Comparison of ENCODE assay signal across 16 cellular contexts in genomic region chr18:9323750-9324445, GRCh38. TPM values are rescaled to one million over a fixed set of nuclear protein-coding genes. Genes with fewer than 3 reads are reported as not detected.
DNase-seq lines count a peak whose midpoint lies in the region; ATAC-seq, FAIRE-seq and TF ChIP-seq lines count a peak whose summit lies in the region.
"Had no signal": no experiment of that assay in that cellular context is flagged by ENCODE, and none has a peak within 500 bp of the region (broad histone marks: within the 10 kb centered on the region; RNA-seq: fewer than 3 reads in every experiment).

No MANE protein-coding gene starts in this region.

- ATAC-seq in foreskin keratinocyte (peak; percentile 36), GM19467 (IDR thresholded peaks at IDR 0.05; ENCODE audit: unreplicated experiment) (no peak)
- ATAC-seq: activated T-helper 17 cell treated with anti-CD3 and anti-CD28 coated beads, Interleukin-2, amount 50 U/mL, for 72 hours; right cardiac atrium had no signal

- H3K9me3 ChIP-seq in AG04450 (ENCODE audit: control insufficient read depth, insufficient read depth, low read length): peaks cover 13% of the 10 kb centered on the region
- no peaks in the 10 kb centered on the region for H3K9me3 ChIP-seq in astrocyte (ENCODE audit: insufficient read depth, low read depth, low read length)

- H3K9me3 Mint-ChIP-seq in HFFc6: peaks cover 16% of the 10 kb centered on the region
- H3K9me3 Mint-ChIP-seq in astrocyte (ENCODE audit: unreplicated experiment): peaks cover 12% of the 10 kb centered on the region

- H3K4me1 ChIP-seq in astrocyte (ENCODE audit: insufficient read depth, low read length): peaks cover 7% of the 10 kb centered on the region
- no peaks in the 10 kb centered on the region for H3K4me1 ChIP-seq in foreskin keratinocyte
- H3K4me1 ChIP-seq: BLaER1 had no signal

- H3K79me2 ChIP-seq in astrocyte (ENCODE audit: insufficient read depth, low read length): no peaks in the 10 kb centered on the region

- H2AFZ ChIP-seq in astrocyte (ENCODE audit: low read depth, low read length): no peak overlapping the region

- 0 out of 2 replicates have a peak overlapping the region, but pooled peaks have one; percentile 5 for H3K4me3 Mint-ChIP-seq in HFFc6
- no peak overlapping the region for H3K4me3 Mint-ChIP-seq in astrocyte (ENCODE audit: unreplicated experiment)
- H3K4me3 Mint-ChIP-seq: activated T-helper 17 cell treated with anti-CD3 and anti-CD28 coated beads, Interleukin-2, amount 50 U/mL, for 72 hours; brain had no signal

- peaks cover 60% of the 10 kb centered on the region for H3K4me1 Mint-ChIP-seq in HFFc6 (ENCODE audit: low read depth)
- peaks cover 7% of the 10 kb centered on the region for H3K4me1 Mint-ChIP-seq in astrocyte (ENCODE audit: low read depth, unreplicated experiment)
- H3K4me1 Mint-ChIP-seq: activated T-helper 17 cell treated with anti-CD3 and anti-CD28 coated beads, Interleukin-2, amount 50 U/mL, for 72 hours had no signal

- no peak overlapping the region for H3K4me2 ChIP-seq in astrocyte (ENCODE audit: low read length)
- H3K4me2 ChIP-seq: BLaER1 had no signal

- CTCF ChIA-PET in AG04450 (lab: Charles Lee): interaction anchor here (1.1 to 1.6 kb wide), 2 partner anchors 10 to 193 kb away, joined by 4 to 5 read pairs; partner anchors contain the start of gene TWSG1

- H3K27me3 ChIP-seq in AG04450 (ENCODE audit: control insufficient read depth, insufficient read depth, low read length): no peaks in the 10 kb centered on the region
- no peaks in the 10 kb centered on the region for H3K27me3 ChIP-seq in astrocyte (ENCODE audit: insufficient read depth, low read length)
- H3K27me3 ChIP-seq in foreskin keratinocyte: peaks cover 4% of the 10 kb centered on the region
- H3K27me3 ChIP-seq: BLaER1 had no signal

- H4K20me1 ChIP-seq in astrocyte (ENCODE audit: insufficient read depth, low read length): no peaks in the 10 kb centered on the region
- H4K20me1 ChIP-seq: BLaER1 had no signal

- peak; percentile 69 for DNase-seq in AG04450 (ENCODE audit: low read depth, low spot score)
- peak; percentile 60 for DNase-seq in HFFc6
- DNase-seq in astrocyte (ENCODE audit: low read depth): peak; percentile 93
- DNase-seq in foreskin keratinocyte: peak; percentile 58 to 79
- DNase-seq in activated gamma-delta T cell (lab: John Stamatoyannopoulos, UW): no peak
- no peak for DNase-seq in NCI-H2029 treated with DMSO at 0.1 percent for 48 hours (lab: John Stamatoyannopoulos, UW)
- DNase-seq in activated CD4-positive, CD25-positive, alpha-beta regulatory T cell (lab: John Stamatoyannopoulos, UW): no peak
- DNase-seq: foreskin melanocyte, mesendoderm, NCI-H2227 treated with DMSO at 0.1 percent for 48 hours, right cardiac atrium had no signal

- H3K27ac Mint-ChIP-seq in HFFc6: peak overlapping the region; percentile 63
- H3K27ac Mint-ChIP-seq in astrocyte (ENCODE audit: unreplicated experiment): peak overlapping the region; percentile 30
- H3K27ac Mint-ChIP-seq: activated T-helper 17 cell treated with anti-CD3 and anti-CD28 coated beads, Interleukin-2, amount 50 U/mL, for 72 hours had no signal

- H3K27ac ChIP-seq in AG04450 (ENCODE audit: low read depth, low read length) (peak overlapping the region; percentile 84), astrocyte (ENCODE audit: low read depth, low read length) (no peak overlapping the region), foreskin keratinocyte (no peak overlapping the region)
- H3K27ac ChIP-seq: BLaER1 had no signal

- H3K27me3 Mint-ChIP-seq in HFFc6 (ENCODE audit: insufficient read depth): peaks cover 3% of the 10 kb centered on the region
- peaks cover 5% of the 10 kb centered on the region for H3K27me3 Mint-ChIP-seq in astrocyte (ENCODE audit: low read depth, unreplicated experiment)

- H3K4me3 ChIP-seq in AG04450 (ENCODE audit: low read depth, low read length) (no peak overlapping the region), astrocyte (ENCODE audit: insufficient read depth, low read depth, low read length) (no peak overlapping the region)
- H3K4me3 ChIP-seq: BLaER1 had no signal

- H3K9ac ChIP-seq in astrocyte (ENCODE audit: low read length): no peak overlapping the region
- H3K9ac ChIP-seq: BLaER1 had no signal

- POLR2A ChIA-PET in AG04450 (lab: Yijun Ruan, JAX): interaction anchor here (1.2 kb wide), 1 partner anchor 10 kb away, joined by 3 read pairs; no protein-coding TSS in a partner anchor

- TF ChIP-seq CTCF in AG04450 (IDR thresholded peaks at IDR 0.05; ENCODE audit: low read depth, low read length): no peak
- no peak for TF ChIP-seq CTCF in HFFc6 (IDR thresholded peaks at IDR 0.05)
- TF ChIP-seq CTCF in astrocyte (IDR thresholded peaks at IDR 0.05; ENCODE audit: insufficient read depth, low read depth, low read length): no peak
- TF ChIP-seq CTCF in foreskin keratinocyte (conservative IDR thresholded peaks at IDR 0.05): no peak

- FAIRE-seq in astrocyte (lab: Jason Lieb, UNC): no peak
- FAIRE-seq: H54 had no signal

- no peaks in the 10 kb centered on the region for H3K36me3 ChIP-seq in astrocyte (ENCODE audit: insufficient read depth, low read length)
- H3K36me3 ChIP-seq: BLaER1 had no signal

- peaks cover 35% of the 10 kb centered on the region for H3K36me3 Mint-ChIP-seq in HFFc6 (ENCODE audit: low read depth)
- H3K36me3 Mint-ChIP-seq in astrocyte (ENCODE audit: low read depth, unreplicated experiment): peaks cover 6% of the 10 kb centered on the region

RNA-seq across cellular contexts. Expression of gene TWSG1, which starts 10.7 kb away (rescaled TPM):
- polyA plus RNA-seq in AG04450 (2011; rRNA removed) (301 and 328 TPM in 2 replicates), foreskin keratinocyte (14.6 and 18.9 TPM in 2 replicates)
- 368 and 380 TPM in 2 replicates for polyA minus RNA-seq in AG04450 (2011; rRNA and poly(A)+ RNA removed)
- 100 to 1,000 TPM; 119 to 153 (median 138) TPM for total RNA-seq in HFFc6 (2021; fragmentation: NEBNext Ultra II Directional; extraction: Animal tissue kit (Norgen Biotek cat#: 25700))
- total RNA-seq in astrocyte (44.7 and 48.4 TPM in 2 replicates), foreskin keratinocyte (42.3 and 47.3 TPM in 2 replicates)

Comparison
In these comparisons a context has a peak if more than half of its experiments do, and no peak if none do; other contexts are left out.
1. DNase-seq: peak in AG04450 (single experiment), HFFc6 (single experiment), astrocyte (single experiment) and foreskin keratinocyte (2 of 2); none in activated gamma-delta T cell (single experiment), NCI-H2029 treated with DMSO at 0.1 percent for 48 hours (single experiment) and activated CD4-positive, CD25-positive, alpha-beta regulatory T cell (0 of 4).